In the genomic region with DNA sequence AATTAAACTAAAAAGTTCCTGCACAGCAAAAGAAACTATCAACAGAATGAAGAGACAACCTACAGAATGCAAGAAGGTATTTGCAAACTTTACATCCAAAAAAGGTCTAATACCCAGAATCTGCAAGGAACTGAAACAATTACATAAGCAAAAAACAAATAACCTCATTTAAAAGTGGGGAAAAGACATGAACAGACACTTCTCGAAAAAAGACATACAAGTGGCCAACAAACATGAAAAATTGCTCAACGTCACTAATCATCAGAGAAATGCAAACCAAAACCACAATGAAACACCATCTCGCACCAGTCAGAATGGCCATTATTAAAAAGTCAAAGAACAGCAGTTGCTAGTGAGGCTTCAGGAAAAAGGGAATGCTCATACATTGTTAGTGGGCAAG, we compare ENCODE assay signal across 22 cellular contexts. TPM values are rescaled to one million over a fixed set of nuclear protein-coding genes. Genes with fewer than 3 reads are reported as not detected.
DNase-seq lines count a peak whose midpoint lies in the region; ATAC-seq, FAIRE-seq and TF ChIP-seq lines count a peak whose summit lies in the region.
"Had no signal": no experiment of that assay in that cellular context is flagged by ENCODE, and none has a peak within 500 bp of the region (broad histone marks: within the 10 kb centered on the region; RNA-seq: fewer than 3 reads in every experiment).

No MANE protein-coding gene starts in this region.

- intact Hi-C loops in posterior vena cava (cut with DNase I) = loop anchor here in 1 of 2 donors (10.0 kb wide), 1 partner anchor 53 kb away; a partner anchor contains a TSS

- no peaks in the 10 kb centered on the region for H3K79me2 ChIP-seq in astrocyte (ENCODE audit: insufficient read depth, low read length)

- H3K9me3 ChIP-seq in astrocyte (ENCODE audit: insufficient read depth, low read depth, low read length) = no peaks in the 10 kb centered on the region

- no peaks in the 10 kb centered on the region for H4K20me1 ChIP-seq in astrocyte (ENCODE audit: insufficient read depth, low read length)

- H3K9ac ChIP-seq in astrocyte (ENCODE audit: low read length) = no peak overlapping the region

- TF ChIP-seq CTCF in astrocyte (IDR thresholded peaks at IDR 0.05; ENCODE audit: insufficient read depth, low read depth, low read length) = no peak
- TF ChIP-seq CTCF in GM13977 (IDR thresholded peaks at IDR 0.05; ENCODE audit: extremely low read depth, insufficient read depth, missing control alignments) = no peak

- H3K27ac ChIP-seq in astrocyte (ENCODE audit: low read depth, low read length) = no peak overlapping the region
- H3K27ac ChIP-seq: SJCRH30 had no signal

- no peak overlapping the region for H3K4me3 Mint-ChIP-seq in astrocyte (ENCODE audit: unreplicated experiment)

- H3K36me3 ChIP-seq in astrocyte (ENCODE audit: insufficient read depth, low read length) = no peaks in the 10 kb centered on the region
- H3K36me3 ChIP-seq: SJCRH30 had no signal

- peaks cover 4% of the 10 kb centered on the region for H3K9me3 Mint-ChIP-seq in astrocyte (ENCODE audit: unreplicated experiment)

- DNase-seq in SIG-M5 treated with dmso at 0.1 percent for 504 hours (lab: John Stamatoyannopoulos, UW; ENCODE audit: unreplicated experiment) (peak; percentile 63), SIG-M5 (lab: John Stamatoyannopoulos, UW) (no peak), NOMO-1 treated with DMSO at 0.1 percent for 48 hours (lab: John Stamatoyannopoulos, UW; ENCODE audit: unreplicated experiment) (peak; percentile 83), astrocyte (ENCODE audit: low read depth) (peak; percentile 53), COR-L47 (lab: John Stamatoyannopoulos, UW) (no peak), GM13977 (ENCODE audit: low spot score) (no peak), posterior vena cava (ENCODE audit: low spot score) (no peak)
- DNase-seq: 8988T, C1 segment of cervical spinal cord, H7, IMR-90, Kasumi-1, NCI-H1436, NCI-H2029, NCI-H2171 treated with DMSO at 0.1 percent for 48 hours, NCI-H446 treated with DMSO at 0.1 percent for 48 hours, NCI-H774, SJCRH30 had no signal

- no peak overlapping the region for H3K27ac Mint-ChIP-seq in astrocyte (ENCODE audit: unreplicated experiment)

- no peak overlapping the region for H3K4me2 ChIP-seq in astrocyte (ENCODE audit: low read length)

- no peak overlapping the region for H3K4me3 ChIP-seq in astrocyte (ENCODE audit: insufficient read depth, low read depth, low read length)
- H3K4me3 ChIP-seq: SJCRH30 had no signal

- no peaks in the 10 kb centered on the region for H3K36me3 Mint-ChIP-seq in astrocyte (ENCODE audit: low read depth, unreplicated experiment)

- H2AFZ ChIP-seq in astrocyte (ENCODE audit: low read depth, low read length) = no peak overlapping the region

- no peaks in the 10 kb centered on the region for H3K4me1 ChIP-seq in astrocyte (ENCODE audit: insufficient read depth, low read length)

- in situ Hi-C loops in GM13977 (cut with MboI; ENCODE audit: low pct_unique_long_range_greater_than_20kb, low sequenced_read_pairs, unreplicated experiment) = loop anchor here (25.0 kb wide), 1 partner anchor 776 kb away; no protein-coding TSS in a partner anchor

- no peak for ATAC-seq in HG02870 (IDR thresholded peaks at IDR 0.05; ENCODE audit: unreplicated experiment)

- H3K27me3 ChIP-seq in astrocyte (ENCODE audit: insufficient read depth, low read length) = no peaks in the 10 kb centered on the region
- H3K27me3 ChIP-seq: SJCRH30 had no signal

- FAIRE-seq in astrocyte (lab: Jason Lieb, UNC) = no peak

- no peaks in the 10 kb centered on the region for H3K4me1 Mint-ChIP-seq in astrocyte (ENCODE audit: low read depth, unreplicated experiment)

- H3K27me3 Mint-ChIP-seq in astrocyte (ENCODE audit: low read depth, unreplicated experiment) = no peaks in the 10 kb centered on the region

RNA-seq across cellular contexts. Expression of a gene that starts 15.2 kb away (rescaled TPM):
- total RNA-seq in astrocyte (not detected in 2 replicates), posterior vena cava (not detected)
- total RNA-seq: H7; HT1080; IMR-90; OCI-LY7; SJCRH30; T-helper 2 cell treated with Interferon-gamma antibody and Interleukin-4, amounts not matched to agents 100 ng/mL and 5 ng/mL, for 36 hours had no signal

RNA-seq across cellular contexts. Expression of a gene that starts 26.6 kb away (rescaled TPM):
- total RNA-seq in astrocyte (14.6 and 19.0 TPM in 2 replicates), posterior vena cava (100 to 1,000 TPM in 1 of 2 donors, 10 to 100 TPM in 1; 96.6 to 157 TPM)

RNA-seq across cellular contexts. Expression of a gene that starts 49.7 kb away (rescaled TPM):
- total RNA-seq in astrocyte (0.29 and 1.0 TPM in 2 replicates), posterior vena cava (1 to 10 TPM; 1.0 to 1.2 TPM)
- total RNA-seq: H7, IMR-90, SJCRH30 had no signal

Comparison
In these comparisons a context has a peak if more than half of its experiments do, and no peak if none do; other contexts are left out.
1. DNase-seq: peak in SIG-M5 treated with dmso at 0.1 percent for 504 hours (single experiment), NOMO-1 treated with DMSO at 0.1 percent for 48 hours (single experiment) and astrocyte (single experiment); none in SIG-M5 (single experiment), COR-L47 (single experiment), GM13977 (single experiment) and posterior vena cava (single experiment).